ENCODE assay signal across 31 cellular contexts in the genomic region with DNA sequence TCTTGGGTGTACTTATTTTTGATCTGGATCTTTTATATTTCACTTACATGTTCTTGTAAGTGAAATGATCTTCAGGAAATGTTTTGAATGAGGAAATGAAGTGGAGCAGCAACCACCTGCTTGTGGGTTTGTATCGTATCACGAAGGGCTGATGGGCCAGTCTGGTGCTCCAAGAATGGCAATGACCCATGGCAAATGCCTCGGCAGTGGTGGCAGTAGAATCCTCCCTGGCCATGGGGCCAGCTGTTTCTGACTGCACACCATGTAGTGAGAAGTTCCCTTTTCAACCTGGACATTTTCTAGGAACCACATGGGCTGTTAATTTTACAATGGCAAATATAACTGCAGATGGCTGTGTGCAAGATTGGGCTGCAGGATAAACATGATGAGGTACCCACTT. TPM values are rescaled to one million over a fixed set of nuclear protein-coding genes. Genes with fewer than 3 reads are reported as not detected.
DNase-seq lines count a peak whose midpoint lies in the region; ATAC-seq and TF ChIP-seq lines count a peak whose summit lies in the region.
"Had no signal": no experiment of that assay in that cellular context is flagged by ENCODE, and none has a peak within 500 bp of the region (broad histone marks: within the 10 kb centered on the region; RNA-seq: fewer than 3 reads in every experiment).

No MANE protein-coding gene starts in this region.

- no peak overlapping the region for H3K27ac Mint-ChIP-seq in activated T-helper 1 cell treated with anti-CD3 and anti-CD28 coated beads, Interleukin-12 subunit alpha, Interleukin-12 subunit beta, Interleukin-2, Interleukin-4 antibody, amounts not matched to agents 30 ng/mL and 10 ng/mL and 1 ng/mL, durations not matched to agents 14 hours and 24 hours and 36 hours
- no peak overlapping the region for H3K27ac Mint-ChIP-seq in activated CD4-positive, alpha-beta T cell treated with anti-CD3 and anti-CD28 coated beads, Interleukin-2, amount 10 ng/mL, durations not matched to agents 24 days and 14 days
- H3K27ac Mint-ChIP-seq: activated naive CD8-positive, alpha-beta T cell treated with anti-CD3 and anti-CD28 coated beads, Interleukin-2, amount 50 U/mL, for 24 hours; activated T-cell treated with anti-CD3 and anti-CD28 coated beads, Interleukin-2, amount 50 U/mL, for 24 hours; CD4-positive, CD25-positive, alpha-beta regulatory T cell; effector memory CD8-positive, alpha-beta T cell had no signal

- H3K4me3 ChIP-seq in heart left ventricle (no peak overlapping the region), iPS-20b (ENCODE audit: low read length) (peak overlapping the region; percentile 35; the same call in 1 of the 2 replicates), osteoblast (ENCODE audit: insufficient read depth, low read length) (no peak overlapping the region)
- H3K4me3 ChIP-seq: cardiac muscle cell, coronary artery, Peyer's patch, upper lobe of left lung had no signal

- DNase-seq in heart left ventricle (peak in 1 of 5 donors; percentile 24), Right ventricle myocardium inferior (ENCODE audit: missing footprints) (no peak), OCI-M1 (lab: John Stamatoyannopoulos, UW) (peak; percentile 20), osteoblast (ENCODE audit: insufficient read length, low spot score, missing footprints) (no peak), omental fat pad (ENCODE audit: low spot score) (no peak)
- DNase-seq in activated T-helper 1 cell treated with anti-CD3 and anti-CD28 coated beads, Interleukin-12 subunit alpha, Interleukin-12 subunit beta, Interleukin-2, Interleukin-4 antibody, amounts not matched to agents 30 ng/mL and 10 ng/mL and 1 ng/mL, durations not matched to agents 14 hours and 24 hours and 36 hours (ENCODE audit: low spot score): no peak
- no peak for DNase-seq in activated CD4-positive, alpha-beta T cell treated with anti-CD3 and anti-CD28 coated beads, Interleukin-2, amount 10 ng/mL, durations not matched to agents 24 days and 14 days
- DNase-seq: activated CD4-positive, alpha-beta T cell treated with anti-CD3 and anti-CD28 coated beads, Interleukin-2, amount 50 U/mL, for 1 hour; activated naive CD8-positive, alpha-beta T cell treated with anti-CD3 and anti-CD28 coated beads, Interleukin-2, amount 50 U/mL, for 24 hours; activated T-cell treated with anti-CD3 and anti-CD28 coated beads, Interleukin-2, amount 50 U/mL, for 24 hours; Calu3; CD4-positive, CD25-positive, alpha-beta regulatory T cell; DND-41; effector memory CD8-positive, alpha-beta T cell; erythroblast; IMR-90; naive thymus-derived CD8-positive, alpha-beta T cell; NCI-H1436 treated with DMSO at 0.1 percent for 48 hours; NCI-H2081 treated with DMSO at 0.1 percent for 48 hours; NCI-H345; NCI-H748 treated with DMSO at 0.1 percent for 48 hours; nucleus accumbens; Peyer's patch; SIG-M5; stimulated activated naive CD4-positive, alpha-beta T cell; SW 1271; upper lobe of left lung had no signal

- H3K4me1 ChIP-seq in heart left ventricle: peaks cover 0 to 18% (median 5%) of the 10 kb centered on the region in 12 donors
- H3K4me1 ChIP-seq in iPS-20b (ENCODE audit: insufficient read depth, low read length): peaks cover 34% of the 10 kb centered on the region; the same call in 1 of the 2 replicates
- no peaks in the 10 kb centered on the region for H3K4me1 ChIP-seq in osteoblast (ENCODE audit: insufficient read depth, low read length)
- H3K4me1 ChIP-seq: Peyer's patch, upper lobe of left lung had no signal

- H3K9me3 ChIP-seq in heart left ventricle (no peaks in the 10 kb centered on the region), iPS-20b (ENCODE audit: insufficient read depth, low read depth, low read length) (no peaks in the 10 kb centered on the region), osteoblast (ENCODE audit: low read depth, low read length) (no peaks in the 10 kb centered on the region)
- H3K9me3 ChIP-seq: Peyer's patch, upper lobe of left lung had no signal

- H3K79me2 ChIP-seq in osteoblast (ENCODE audit: insufficient read depth, low read length): no peaks in the 10 kb centered on the region

- TF ChIP-seq POLR2A in heart left ventricle (IDR thresholded peaks at IDR 0.05): no peak

- H2AFZ ChIP-seq in osteoblast (ENCODE audit: low read length): no peak overlapping the region

- H3K4me2 ChIP-seq in osteoblast (ENCODE audit: insufficient read depth, low read length): no peak overlapping the region

- ATAC-seq in heart left ventricle: peak in 3 of 4 donors; percentile 43 to 45 (median 45)
- no peak for ATAC-seq in Right ventricle myocardium inferior
- ATAC-seq in omental fat pad (ENCODE audit: low FRiP score): no peak
- ATAC-seq: activated naive CD8-positive, alpha-beta T cell treated with anti-CD3 and anti-CD28 coated beads, Interleukin-2, amount 50 U/mL, for 24 hours; effector memory CD8-positive, alpha-beta T cell; HCT116; naive thymus-derived CD8-positive, alpha-beta T cell had no signal

- H3K27me3 ChIP-seq in heart left ventricle (no peaks in the 10 kb centered on the region), iPS-20b (ENCODE audit: insufficient read depth, low read length) (no peaks in the 10 kb centered on the region), osteoblast (ENCODE audit: insufficient read depth, low read length) (peaks cover 7% of the 10 kb centered on the region)
- H3K27me3 ChIP-seq: cardiac muscle cell, Peyer's patch, upper lobe of left lung had no signal

- H3K36me3 ChIP-seq in heart left ventricle: no peaks in the 10 kb centered on the region
- no peaks in the 10 kb centered on the region for H3K36me3 ChIP-seq in iPS-20b (ENCODE audit: insufficient read depth, low read depth, low read length)
- H3K36me3 ChIP-seq in osteoblast (ENCODE audit: insufficient read depth, low read length): no peaks in the 10 kb centered on the region
- H3K36me3 ChIP-seq: cardiac muscle cell, Peyer's patch, upper lobe of left lung had no signal

- no peaks in the 10 kb centered on the region for H3K36me3 Mint-ChIP-seq in activated T-helper 1 cell treated with anti-CD3 and anti-CD28 coated beads, Interleukin-12 subunit alpha, Interleukin-12 subunit beta, Interleukin-2, Interleukin-4 antibody, amounts not matched to agents 30 ng/mL and 10 ng/mL and 1 ng/mL, durations not matched to agents 14 hours and 24 hours and 36 hours (ENCODE audit: low read depth)
- H3K36me3 Mint-ChIP-seq in activated CD4-positive, alpha-beta T cell treated with anti-CD3 and anti-CD28 coated beads, Interleukin-2, amount 10 ng/mL, durations not matched to agents 24 days and 14 days (ENCODE audit: low read depth): no peaks in the 10 kb centered on the region
- H3K36me3 Mint-ChIP-seq: CD4-positive, CD25-positive, alpha-beta regulatory T cell had no signal

- H4K20me1 ChIP-seq in osteoblast (ENCODE audit: insufficient read depth, low read length): no peaks in the 10 kb centered on the region

- TF ChIP-seq CTCF in heart left ventricle (IDR thresholded peaks at IDR 0.05): no peak
- no peak for TF ChIP-seq CTCF in osteoblast (IDR thresholded peaks at IDR 0.05; ENCODE audit: extremely low read depth, low read depth, low read length)
- no peak for TF ChIP-seq CTCF in omental fat pad (IDR thresholded peaks at IDR 0.05)

- H3K27me3 Mint-ChIP-seq in activated T-helper 1 cell treated with anti-CD3 and anti-CD28 coated beads, Interleukin-12 subunit alpha, Interleukin-12 subunit beta, Interleukin-2, Interleukin-4 antibody, amounts not matched to agents 30 ng/mL and 10 ng/mL and 1 ng/mL, durations not matched to agents 14 hours and 24 hours and 36 hours (ENCODE audit: insufficient read depth): peaks cover 17% of the 10 kb centered on the region
- H3K27me3 Mint-ChIP-seq in activated CD4-positive, alpha-beta T cell treated with anti-CD3 and anti-CD28 coated beads, Interleukin-2, amount 10 ng/mL, durations not matched to agents 24 days and 14 days: peaks cover 43% of the 10 kb centered on the region

- H3K9me3 Mint-ChIP-seq in activated T-helper 1 cell treated with anti-CD3 and anti-CD28 coated beads, Interleukin-12 subunit alpha, Interleukin-12 subunit beta, Interleukin-2, Interleukin-4 antibody, amounts not matched to agents 30 ng/mL and 10 ng/mL and 1 ng/mL, durations not matched to agents 14 hours and 24 hours and 36 hours: no peaks in the 10 kb centered on the region
- peaks cover 6% of the 10 kb centered on the region for H3K9me3 Mint-ChIP-seq in activated CD4-positive, alpha-beta T cell treated with anti-CD3 and anti-CD28 coated beads, Interleukin-2, amount 10 ng/mL, durations not matched to agents 24 days and 14 days
- H3K9me3 Mint-ChIP-seq: activated T-cell treated with anti-CD3 and anti-CD28 coated beads, Interleukin-2, amount 50 U/mL, for 24 hours; effector memory CD8-positive, alpha-beta T cell had no signal

- peak overlapping the region; percentile 47; the same call in 1 of the 2 replicates for H3K9ac ChIP-seq in iPS-20b (ENCODE audit: low read depth, low read length)

- 56 to 77% (median 61%) methylated on average over 3 of the region's 3 CpGs for WGBS in heart left ventricle, 4 donors

- no peaks in the 10 kb centered on the region for H3K4me1 Mint-ChIP-seq in activated T-helper 1 cell treated with anti-CD3 and anti-CD28 coated beads, Interleukin-12 subunit alpha, Interleukin-12 subunit beta, Interleukin-2, Interleukin-4 antibody, amounts not matched to agents 30 ng/mL and 10 ng/mL and 1 ng/mL, durations not matched to agents 14 hours and 24 hours and 36 hours (ENCODE audit: low read depth)
- H3K4me1 Mint-ChIP-seq in activated CD4-positive, alpha-beta T cell treated with anti-CD3 and anti-CD28 coated beads, Interleukin-2, amount 10 ng/mL, durations not matched to agents 24 days and 14 days: no peaks in the 10 kb centered on the region
- H3K4me1 Mint-ChIP-seq: CD4-positive, CD25-positive, alpha-beta regulatory T cell had no signal

- intact Hi-C loops in heart left ventricle (cut with DNase I): no loop called here
- intact Hi-C loops in Right ventricle myocardium inferior (cut with DNase I): no loop called here
- intact Hi-C loops in activated T-helper 1 cell treated with anti-CD3 and anti-CD28 coated beads, Interleukin-12 subunit alpha, Interleukin-12 subunit beta, Interleukin-2, Interleukin-4 antibody, amounts not matched to agents 30 ng/mL and 10 ng/mL and 1 ng/mL, durations not matched to agents 14 hours and 24 hours and 36 hours (cut with micrococcal nuclease): no loop called here
- intact Hi-C loops in activated CD4-positive, alpha-beta T cell treated with anti-CD3 and anti-CD28 coated beads, Interleukin-2, amount 10 ng/mL, durations not matched to agents 24 days and 14 days (cut with micrococcal nuclease): no loop called here

- no peak overlapping the region for H3K4me3 Mint-ChIP-seq in activated T-helper 1 cell treated with anti-CD3 and anti-CD28 coated beads, Interleukin-12 subunit alpha, Interleukin-12 subunit beta, Interleukin-2, Interleukin-4 antibody, amounts not matched to agents 30 ng/mL and 10 ng/mL and 1 ng/mL, durations not matched to agents 14 hours and 24 hours and 36 hours
- H3K4me3 Mint-ChIP-seq in activated CD4-positive, alpha-beta T cell treated with anti-CD3 and anti-CD28 coated beads, Interleukin-2, amount 10 ng/mL, durations not matched to agents 24 days and 14 days: no peak overlapping the region
- H3K4me3 Mint-ChIP-seq: activated naive CD8-positive, alpha-beta T cell treated with anti-CD3 and anti-CD28 coated beads, Interleukin-2, amount 50 U/mL, for 24 hours; activated T-cell treated with anti-CD3 and anti-CD28 coated beads, Interleukin-2, amount 50 U/mL, for 24 hours; CD4-positive, CD25-positive, alpha-beta regulatory T cell; effector memory CD8-positive, alpha-beta T cell; naive thymus-derived CD8-positive, alpha-beta T cell had no signal

- H3K27ac ChIP-seq in heart left ventricle (peak overlapping the region in 7 of 12 donors; percentile 7 to 58 (median 43)), iPS-20b (ENCODE audit: low read length) (no peak overlapping the region), osteoblast (ENCODE audit: low read depth, low read length) (no peak overlapping the region)
- H3K27ac ChIP-seq: cardiac muscle cell, coronary artery, Peyer's patch, upper lobe of left lung had no signal

RNA-seq across cellular contexts. Expression of a gene that starts 29.9 kb away (rescaled TPM):
- 10 to 100 TPM; 46.3 to 61.6 (median 59.3) TPM for total RNA-seq in heart left ventricle
- polyA plus RNA-seq in heart left ventricle: 10 to 100 TPM; 33.8 to 53.4 TPM
- total RNA-seq in Right ventricle myocardium inferior: 59.1 TPM
- 113 and 116 TPM in 2 replicates for total RNA-seq in activated T-helper 1 cell treated with anti-CD3 and anti-CD28 coated beads, Interleukin-12 subunit alpha, Interleukin-12 subunit beta, Interleukin-2, Interleukin-4 antibody, amounts not matched to agents 30 ng/mL and 10 ng/mL and 1 ng/mL, durations not matched to agents 14 hours and 24 hours and 36 hours
- 46.7 and 52.2 TPM in 2 replicates for total RNA-seq in osteoblast
- 104 and 105 TPM in 2 replicates for total RNA-seq in activated CD4-positive, alpha-beta T cell treated with anti-CD3 and anti-CD28 coated beads, Interleukin-2, amount 10 ng/mL, durations not matched to agents 24 days and 14 days
- 10 to 100 TPM; 25.7 to 55.0 (median 41.3) TPM for total RNA-seq in omental fat pad

Comparison
In these comparisons a context has a peak if more than half of its experiments do, and no peak if none do; other contexts are left out.
1. ATAC-seq: peak in heart left ventricle (3 of 4); none in Right ventricle myocardium inferior (single experiment) and omental fat pad (single experiment).
2. H3K27ac ChIP-seq: peak in heart left ventricle (7 of 12); none in iPS-20b (single experiment) and osteoblast (single experiment).